12 cellular contexts compared by ENCODE assay signal in genomic region chr10:53403688-53404087, GRCh38.
DNase-seq lines count a peak whose midpoint lies in the region; ATAC-seq and TF ChIP-seq lines count a peak whose summit lies in the region.
"Had no signal": no experiment of that assay in that cellular context is flagged by ENCODE, and none has a peak within 500 bp of the region (broad histone marks: within the 10 kb centered on the region; RNA-seq: fewer than 3 reads in every experiment).

No MANE protein-coding gene starts in this region.

- H3K36me3 Mint-ChIP-seq in MCF 10A (ENCODE audit: insufficient read depth, unreplicated experiment): no peaks in the 10 kb centered on the region

- H3K4me1 Mint-ChIP-seq in MCF 10A (ENCODE audit: insufficient read depth, unreplicated experiment): peaks cover 4% of the 10 kb centered on the region

- intact Hi-C loops in MCF 10A (cut with micrococcal nuclease): no loop called here
- intact Hi-C loops in breast epithelium (cut with DNase I; ENCODE audit: low total_unique reads): no loop called here
- intact Hi-C loops in lower lobe of right lung (cut with DNase I): no loop called here

- H3K36me3 ChIP-seq in breast epithelium (no peaks in the 10 kb centered on the region), lower lobe of right lung (no peaks in the 10 kb centered on the region)
- H3K36me3 ChIP-seq: vagina had no signal

- H3K4me3 ChIP-seq in breast epithelium: no peak overlapping the region
- H3K4me3 ChIP-seq in lower lobe of right lung: no peak overlapping the region
- H3K4me3 ChIP-seq: vagina had no signal

- POLR2A ChIA-PET in MCF 10A (lab: Yijun Ruan, JAX): interaction anchor here (0.7 kb wide), 1 partner anchor 37 kb away, joined by 3 read pairs; no protein-coding TSS in a partner anchor

- H3K27me3 ChIP-seq in breast epithelium: no peaks in the 10 kb centered on the region
- H3K27me3 ChIP-seq in lower lobe of right lung (ENCODE audit: low read depth): no peaks in the 10 kb centered on the region
- H3K27me3 ChIP-seq: vagina had no signal

- H3K9me3 Mint-ChIP-seq in MCF 10A (ENCODE audit: unreplicated experiment): no peaks in the 10 kb centered on the region

- CTCF ChIA-PET in MCF 10A (lab: Yijun Ruan, JAX): interaction anchor here (0.8 kb wide), 1 partner anchor 196 kb away, joined by 3 read pairs; no protein-coding TSS in a partner anchor

- ATAC-seq in lower lobe of right lung (peak; percentile 55 to 62), HG02571 (IDR thresholded peaks at IDR 0.05; ENCODE audit: unreplicated experiment) (no peak)
- ATAC-seq in activated CD4-positive, CD25-positive, alpha-beta regulatory T cell treated with anti-CD3 and anti-CD28 coated beads, Interleukin-2, amount 50 U/mL, for 24 hours: no peak

- TF ChIP-seq CTCF in MCF 10A (IDR thresholded peaks at IDR 0.05; ENCODE audit: unreplicated experiment): no peak
- TF ChIP-seq CTCF in breast epithelium (IDR thresholded peaks at IDR 0.05): no peak
- no peak for TF ChIP-seq CTCF in lower lobe of right lung (IDR thresholded peaks at IDR 0.05)

- H3K9me3 ChIP-seq in breast epithelium: peaks cover 0 to 6% of the 10 kb centered on the region in 2 donors
- no peaks in the 10 kb centered on the region for H3K9me3 ChIP-seq in lower lobe of right lung
- H3K9me3 ChIP-seq: vagina had no signal

- no peaks in the 10 kb centered on the region for H3K27me3 Mint-ChIP-seq in MCF 10A (ENCODE audit: insufficient read depth, unreplicated experiment)

- no peak overlapping the region for H3K4me3 Mint-ChIP-seq in MCF 10A (ENCODE audit: unreplicated experiment)

- no peak overlapping the region for H3K27ac Mint-ChIP-seq in MCF 10A (ENCODE audit: low read depth, unreplicated experiment)

- H3K4me1 ChIP-seq in breast epithelium (no peaks in the 10 kb centered on the region), lower lobe of right lung (no peaks in the 10 kb centered on the region)
- H3K4me1 ChIP-seq: vagina had no signal

- H3K27ac ChIP-seq in breast epithelium (no peak overlapping the region), lower lobe of right lung (no peak overlapping the region)
- H3K27ac ChIP-seq: epithelial cell of prostate, vagina had no signal

- no TSS peak for BruUV-seq in MCF 10A (replicated peaks; lab: Mats Ljungman, UMichigan)

- DNase-seq in MCF 10A (ENCODE audit: unreplicated experiment) (peak; percentile 69), breast epithelium (ENCODE audit: low spot score in 2 of 2) (no peak), dermis blood vessel endothelial cell (peak; percentile 11), lower lobe of right lung (peak; percentile 56), AG08396 (ENCODE audit: low spot score) (no peak), SKM-1 treated with dmso at 0.1 percent for 144 hours (lab: John Stamatoyannopoulos, UW; ENCODE audit: unreplicated experiment) (no peak)
- DNase-seq: activated naive CD4-positive, alpha-beta T cell; stimulated activated CD4-positive, alpha-beta T cell treated with anti-CD3 and anti-CD28 coated beads, Interleukin-4, amount 100 ng/mL, for 24 hours had no signal

- TF ChIP-seq POLR2A in breast epithelium (IDR thresholded peaks at IDR 0.05): no peak

Comparison
In these comparisons a context has a peak if more than half of its experiments do, and no peak if none do; other contexts are left out.
1. DNase-seq: peak in MCF 10A (single experiment), dermis blood vessel endothelial cell (single experiment) and lower lobe of right lung (single experiment); none in breast epithelium (0 of 2), AG08396 (single experiment) and SKM-1 treated with dmso at 0.1 percent for 144 hours (single experiment).
2. ATAC-seq: peak in lower lobe of right lung (2 of 2); none in activated CD4-positive, CD25-positive, alpha-beta regulatory T cell treated with anti-CD3 and anti-CD28 coated beads, Interleukin-2, amount 50 U/mL, for 24 hours (0 of 2) and HG02571 (single experiment).